20 cellular contexts compared by ENCODE assay signal in the genomic region with DNA sequence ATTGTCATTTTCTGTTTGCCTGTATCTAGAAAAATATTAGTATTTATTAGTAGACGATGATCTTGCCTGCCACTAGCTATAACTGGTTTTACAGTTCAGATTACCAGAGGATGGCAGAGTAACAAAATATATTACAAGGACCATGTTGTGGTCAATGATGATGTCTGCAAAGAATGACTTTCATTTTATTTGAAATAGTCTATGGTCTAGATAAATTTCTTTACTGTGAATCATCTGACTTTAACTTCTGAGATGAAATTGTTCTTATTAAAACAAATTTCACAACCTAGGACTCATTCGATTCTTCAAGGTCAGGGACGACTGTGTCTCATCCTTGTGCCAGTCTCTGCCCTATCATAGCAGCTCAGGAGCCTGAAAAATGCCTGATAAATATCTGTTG.
DNase-seq lines count a peak whose midpoint lies in the region; ATAC-seq and TF ChIP-seq lines count a peak whose summit lies in the region.
"Had no signal": no experiment of that assay in that cellular context is flagged by ENCODE, and none has a peak within 500 bp of the region (broad histone marks: within the 10 kb centered on the region; RNA-seq: fewer than 3 reads in every experiment).

No MANE protein-coding gene starts in this region.

- no peak overlapping the region for H3K23ac ChIP-seq in neuronal stem cell (ENCODE audit: low read depth, low read length, poor library complexity)

- no peak overlapping the region for H4K91ac ChIP-seq in neuronal stem cell (ENCODE audit: low read depth, low read length, poor library complexity)

- peak overlapping the region; percentile 82 for H3K27ac Mint-ChIP-seq in endothelial cell (ENCODE audit: unreplicated experiment)
- H3K27ac Mint-ChIP-seq: activated naive CD4-positive, alpha-beta T cell treated with anti-CD3 and anti-CD28 coated beads, Interleukin-2, amount 50 U/mL, for 72 hours; immature natural killer cell; WTC11 had no signal

- no peaks in the 10 kb centered on the region for H3K9me2 ChIP-seq in PC-3 (replicated peaks; ENCODE audit: low read length)

- no peaks in the 10 kb centered on the region for H3K27me3 Mint-ChIP-seq in endothelial cell (ENCODE audit: unreplicated experiment)

- H3K14ac ChIP-seq in neuronal stem cell (ENCODE audit: low read length), result no peak overlapping the region

- H4K20me1 ChIP-seq in PC-3 (ENCODE audit: low read length), result no peaks in the 10 kb centered on the region
- H4K20me1 ChIP-seq: BLaER1 treated with 17β-estradiol and CSF1 and Interleukin-3, amounts not matched to agents 10 nM and 100 nM had no signal

- H2AK5ac ChIP-seq in neuronal stem cell (ENCODE audit: low read depth, low read length), result no peak overlapping the region

- no peak overlapping the region for H2BK12ac ChIP-seq in neuronal stem cell (ENCODE audit: low read length)

- H3K9ac ChIP-seq in PC-3 (ENCODE audit: low read length) (no peak overlapping the region), neuronal stem cell (ENCODE audit: low read depth, low read length, poor library complexity) (no peak overlapping the region)
- H3K9ac ChIP-seq: BLaER1 treated with 17β-estradiol and CSF1 and Interleukin-3, amounts not matched to agents 10 nM and 100 nM had no signal

- no peaks in the 10 kb centered on the region for H3K79me2 ChIP-seq in PC-3 (ENCODE audit: low read length)

- H3K9me3 ChIP-seq in PC-3 (ENCODE audit: low read length) (no peaks in the 10 kb centered on the region), neuronal stem cell (replicated peaks in 1 of 2; ENCODE audit: control insufficient read depth in 2 of 2, insufficient read depth in 1 of 2, low read depth in 1 of 2, low read length in 2 of 2) (no peaks in the 10 kb centered on the region)
- H3K9me3 ChIP-seq: BLaER1 treated with 17β-estradiol and CSF1 and Interleukin-3, amounts not matched to agents 10 nM and 100 nM; tibial nerve had no signal

- no peaks in the 10 kb centered on the region for H3F3A ChIP-seq in PC-3 (ENCODE audit: low read length, unreplicated experiment)

- H3K36me3 ChIP-seq in PC-3 (ENCODE audit: low read depth, low read length) (no peaks in the 10 kb centered on the region), neuronal stem cell (replicated peaks in 1 of 2; ENCODE audit: control insufficient read depth in 2 of 2, insufficient read depth in 2 of 2, low read length in 2 of 2) (no peaks in the 10 kb centered on the region)
- H3K36me3 ChIP-seq: BLaER1 treated with 17β-estradiol and CSF1 and Interleukin-3, amounts not matched to agents 10 nM and 100 nM; tibial nerve had no signal

- POLR2A ChIA-PET in PC-3 (lab: Charles Lee; ENCODE audit: unreplicated experiment), result interaction anchor here (0.6 kb wide), 1 partner anchor 382 kb away, joined by 3 read pairs; no protein-coding TSS in a partner anchor

- H2AFZ ChIP-seq in PC-3 (ENCODE audit: low read length) (no peak overlapping the region), neuronal stem cell (ENCODE audit: low read length) (peak overlapping the region; percentile 27)

- no peak overlapping the region for H2BK120ac ChIP-seq in neuronal stem cell (ENCODE audit: low read depth, low read length)

- no peaks in the 10 kb centered on the region for H3K9me3 Mint-ChIP-seq in endothelial cell (ENCODE audit: unreplicated experiment)
- H3K9me3 Mint-ChIP-seq: activated naive CD4-positive, alpha-beta T cell treated with anti-CD3 and anti-CD28 coated beads, Interleukin-2, amount 50 U/mL, for 72 hours had no signal

- H2BK5ac ChIP-seq in neuronal stem cell (ENCODE audit: low read length), result no peak overlapping the region

- CTCF ChIA-PET in PC-3 (lab: Charles Lee), result no interaction called here

- no peak overlapping the region for H3K18ac ChIP-seq in neuronal stem cell (ENCODE audit: low read length)

- H3K4me1 Mint-ChIP-seq in endothelial cell (ENCODE audit: unreplicated experiment), result peaks cover 8% of the 10 kb centered on the region
- H3K4me1 Mint-ChIP-seq: immature natural killer cell had no signal

- peak overlapping the region; percentile 66 for H3K27ac ChIP-seq in PC-3 (ENCODE audit: low read length)
- H3K27ac ChIP-seq in neuronal stem cell (replicated peaks; ENCODE audit: low read length), result no peak overlapping the region
- H3K27ac ChIP-seq: BLaER1 treated with 17β-estradiol and CSF1 and Interleukin-3, amounts not matched to agents 10 nM and 100 nM; HL-60; tibial nerve had no signal

- H3K4me3 Mint-ChIP-seq in endothelial cell (ENCODE audit: unreplicated experiment), result no peak overlapping the region
- H3K4me3 Mint-ChIP-seq: immature natural killer cell, WTC11 had no signal

- whole genome bisulfite sequencing in neuronal stem cell (ENCODE audit: extremely low coverage in 2 of 2, insufficient read length in 2 of 2, insufficient replicate concordance in 1 of 2), 2 donors, result no CpG with 5 or more reads among the region's 3 CpGs

- no peaks in the 10 kb centered on the region for H3K27me3 ChIP-seq in PC-3 (ENCODE audit: low read length)
- no peaks in the 10 kb centered on the region for H3K27me3 ChIP-seq in neuronal stem cell (ENCODE audit: control insufficient read depth in 3 of 3, insufficient read depth in 3 of 3, low read depth in 1 of 3, low read length in 3 of 3)
- H3K27me3 ChIP-seq: BLaER1 treated with 17β-estradiol and CSF1 and Interleukin-3, amounts not matched to agents 10 nM and 100 nM; tibial nerve had no signal

- no peak overlapping the region for H2BK15ac ChIP-seq in neuronal stem cell (ENCODE audit: low read length)

- no peaks in the 10 kb centered on the region for H3K36me3 Mint-ChIP-seq in endothelial cell (ENCODE audit: low read depth, unreplicated experiment)
- H3K36me3 Mint-ChIP-seq: activated naive CD4-positive, alpha-beta T cell treated with anti-CD3 and anti-CD28 coated beads, Interleukin-2, amount 50 U/mL, for 72 hours; immature natural killer cell; WTC11 had no signal

- intact Hi-C loops in PC-3 (cut with micrococcal nuclease), result loop anchor here (5.0 kb wide), 3 partner anchors 100 to 445 kb away; no protein-coding TSS in a partner anchor
- intact Hi-C loops in left cardiac atrium (cut with DNase I), result no loop called here

- no peak overlapping the region for H3K4ac ChIP-seq in neuronal stem cell (ENCODE audit: low read length)

- no peaks in the 10 kb centered on the region for H3K79me1 ChIP-seq in neuronal stem cell (ENCODE audit: low read depth, low read length)

- DNase-seq in AG20443 (ENCODE audit: low spot score) (peak; percentile 62), PC-3 (peak; percentile 78), endothelial cell (ENCODE audit: low spot score) (no peak), neuronal stem cell (ENCODE audit: low spot score) (no peak), left cardiac atrium (no peak)
- no peak for DNase-seq in stimulated activated CD4-positive, alpha-beta T cell treated with anti-CD3 and anti-CD28 coated beads, Interleukin-2, amount 100 ng/mL, for 24 hours
- DNase-seq: cortex of kidney; H7; immature natural killer cell; MM.1S; NCI-H2107; NK-92 treated with Interleukin-12 subunit alpha and Interleukin-12 subunit beta, amount 100 ng/mL, for 24 hours; stimulated activated CD4-positive, alpha-beta T cell treated with anti-CD3 and anti-CD28 coated beads, Interleukin-15, amount 100 ng/mL, for 24 hours had no signal

- ATAC-seq in PC-3, result peak; percentile 79
- ATAC-seq in GM18909 (IDR thresholded peaks at IDR 0.05; ENCODE audit: poor library complexity, unreplicated experiment), result no peak
- no peak for ATAC-seq in left cardiac atrium
- no peak for ATAC-seq in HG02970 (IDR thresholded peaks at IDR 0.05; ENCODE audit: low FRiP score, unreplicated experiment)
- ATAC-seq: activated naive CD4-positive, alpha-beta T cell treated with anti-CD3 and anti-CD28 coated beads, Interleukin-2, amount 50 U/mL, for 72 hours; WTC11 had no signal

- H4K8ac ChIP-seq in neuronal stem cell (ENCODE audit: low read depth, low read length), result no peak overlapping the region

- no peak overlapping the region for H3K4me3 ChIP-seq in PC-3 (ENCODE audit: low read length)
- H3K4me3 ChIP-seq in neuronal stem cell (ENCODE audit: low read length in 2 of 2), result no peak overlapping the region
- H3K4me3 ChIP-seq: BLaER1 treated with 17β-estradiol and CSF1 and Interleukin-3, amounts not matched to agents 10 nM and 100 nM; tibial nerve had no signal

- peak overlapping the region; percentile 52 for H3K4me2 ChIP-seq in PC-3 (ENCODE audit: low read length)
- no peak overlapping the region for H3K4me2 ChIP-seq in neuronal stem cell (ENCODE audit: insufficient read depth, low read length, poor library complexity, severe bottlenecking)
- H3K4me2 ChIP-seq: BLaER1 treated with 17β-estradiol and CSF1 and Interleukin-3, amounts not matched to agents 10 nM and 100 nM had no signal

- no TSS peak for BruUV-seq in PC-3 (replicated peaks; lab: Mats Ljungman, UMichigan)

- 0 out of 2 replicates have a peak, but pooled peaks have one; percentile 17 for TF ChIP-seq CTCF in PC-3 (conservative IDR thresholded peaks at IDR 0.05; ENCODE audit: low read depth, low read length)
- TF ChIP-seq CTCF in endothelial cell (IDR thresholded peaks at IDR 0.05; ENCODE audit: unreplicated experiment), result no peak

- H3K4me1 ChIP-seq in PC-3 (ENCODE audit: insufficient read depth, low read length), result peaks cover 34% of the 10 kb centered on the region
- H3K4me1 ChIP-seq in neuronal stem cell (ENCODE audit: control insufficient read depth in 2 of 2, insufficient read depth in 1 of 2, low read depth in 1 of 2, low read length in 2 of 2), result no peaks in the 10 kb centered on the region
- H3K4me1 ChIP-seq: BLaER1 treated with 17β-estradiol and CSF1 and Interleukin-3, amounts not matched to agents 10 nM and 100 nM had no signal

Comparison
In these comparisons a context has a peak if more than half of its experiments do, and no peak if none do; other contexts are left out.
1. DNase-seq: peak in AG20443 (single experiment) and PC-3 (single experiment); none in endothelial cell (single experiment), neuronal stem cell (single experiment), stimulated activated CD4-positive, alpha-beta T cell treated with anti-CD3 and anti-CD28 coated beads, Interleukin-2, amount 100 ng/mL, for 24 hours (0 of 2) and left cardiac atrium (single experiment).